Comparison of ENCODE assay signal across 13 cellular contexts in genomic region chr2:189115126-189115525, GRCh38.
DNase-seq lines count a peak whose midpoint lies in the region; ATAC-seq, FAIRE-seq and TF ChIP-seq lines count a peak whose summit lies in the region.
"Had no signal": no experiment of that assay in that cellular context is flagged by ENCODE, and none has a peak within 500 bp of the region (broad histone marks: within the 10 kb centered on the region; RNA-seq: fewer than 3 reads in every experiment).

No MANE protein-coding gene starts in this region.

- no peak overlapping the region for H3K27ac ChIP-seq in 22Rv1
- no peak overlapping the region for H3K27ac ChIP-seq in upper lobe of left lung
- H3K27ac ChIP-seq: testis had no signal

- H3K27me3 ChIP-seq in upper lobe of left lung: no peaks in the 10 kb centered on the region
- H3K27me3 ChIP-seq: testis had no signal

- ATAC-seq in SK-N-SH treated with all-trans-retinoic acid at 6 μM for 48 hours: peak; percentile 10
- no peak for ATAC-seq in GM21576 (IDR thresholded peaks at IDR 0.05; ENCODE audit: unreplicated experiment)
- no peak for ATAC-seq in HG03139 (IDR thresholded peaks at IDR 0.05; ENCODE audit: unreplicated experiment)
- no peak for ATAC-seq in HG03135 (IDR thresholded peaks at IDR 0.05; ENCODE audit: unreplicated experiment)
- no peak for ATAC-seq in upper lobe of left lung (ENCODE audit: low FRiP score in 2 of 2)

- WGBS in upper lobe of left lung, 2 donors: 54 to 70% methylated on average over 2 of the region's 2 CpGs

- peaks cover 0 to 3% (median 0%) of the 10 kb centered on the region in 4 donors for H3K4me1 ChIP-seq in upper lobe of left lung
- H3K4me1 ChIP-seq: testis had no signal

- TF ChIP-seq POLR2A in upper lobe of left lung (IDR thresholded peaks at IDR 0.05): no peak

- TF ChIP-seq CTCF in 22Rv1 (IDR thresholded peaks at IDR 0.05): peak; percentile 38
- TF ChIP-seq CTCF in upper lobe of left lung (IDR thresholded peaks at IDR 0.05): no peak

- FAIRE-seq in frontal cortex (lab: Jason Lieb, UNC): peak; percentile 55

- H3K36me3 ChIP-seq in upper lobe of left lung: no peaks in the 10 kb centered on the region

- no peak overlapping the region for H3K4me3 ChIP-seq in upper lobe of left lung
- H3K4me3 ChIP-seq: testis had no signal

- no peaks in the 10 kb centered on the region for H3K9me3 ChIP-seq in upper lobe of left lung
- H3K9me3 ChIP-seq: testis had no signal

- TF ChIP-seq EP300 in upper lobe of left lung (IDR thresholded peaks at IDR 0.05): no peak

- DNase-seq in H4 (ENCODE audit: low spot score) (peak; percentile 43), frontal cortex (ENCODE audit: low spot score in 2 of 2) (no peak), upper lobe of left lung (no peak)
- DNase-seq: CD8-positive, alpha-beta memory T cell; glutamatergic neuron; NCI-H1092 treated with DMSO at 0.1 percent for 48 hours; SHP77; testis had no signal

TF ChIP-seq in SK-N-SH treated with all-trans-retinoic acid at 6 μM for 48 hours, 23 proteins besides CTCF, POLR2A, EP300 and RAD21:
- no peak for TF ChIP-seq TCF4 (CRISPR knock-in tag; IDR thresholded peaks at IDR 0.05; ENCODE audit: borderline replicate concordance)
- TF ChIP-seq ZFP3 (CRISPR knock-in tag; IDR thresholded peaks at IDR 0.05): no peak
- no peak for TF ChIP-seq PPARA (CRISPR knock-in tag; IDR thresholded peaks at IDR 0.05; ENCODE audit: borderline replicate concordance)
- TF ChIP-seq ZC3H10 (CRISPR knock-in tag; IDR thresholded peaks at IDR 0.05): no peak
- TF ChIP-seq ZNF565 (CRISPR knock-in tag; conservative IDR thresholded peaks at IDR 0.05; ENCODE audit: low read depth): no peak
- TF ChIP-seq TOX (CRISPR knock-in tag; IDR thresholded peaks at IDR 0.05; ENCODE audit: borderline replicate concordance): no peak
- TF ChIP-seq ZNF70 (CRISPR knock-in tag; IDR thresholded peaks at IDR 0.05): no peak
- TF ChIP-seq, protein P1, sequence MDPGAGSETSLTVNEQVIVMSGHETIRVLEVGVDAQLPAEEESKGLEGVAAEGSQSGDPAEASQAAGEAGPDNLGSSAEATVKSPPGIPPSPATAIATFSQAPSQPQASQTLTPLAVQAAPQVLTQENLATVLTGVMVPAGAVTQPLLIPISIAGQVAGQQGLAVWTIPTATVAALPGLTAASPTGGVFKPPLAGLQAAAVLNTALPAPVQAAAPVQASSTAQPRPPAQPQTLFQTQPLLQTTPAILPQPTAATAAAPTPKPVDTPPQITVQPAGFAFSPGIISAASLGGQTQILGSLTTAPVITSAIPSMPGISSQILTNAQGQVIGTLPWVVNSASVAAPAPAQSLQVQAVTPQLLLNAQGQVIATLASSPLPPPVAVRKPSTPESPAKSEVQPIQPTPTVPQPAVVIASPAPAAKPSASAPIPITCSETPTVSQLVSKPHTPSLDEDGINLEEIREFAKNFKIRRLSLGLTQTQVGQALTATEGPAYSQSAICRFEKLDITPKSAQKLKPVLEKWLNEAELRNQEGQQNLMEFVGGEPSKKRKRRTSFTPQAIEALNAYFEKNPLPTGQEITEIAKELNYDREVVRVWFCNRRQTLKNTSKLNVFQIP (CRISPR knock-in tag; IDR thresholded peaks at IDR 0.05; ENCODE audit: borderline replicate concordance, low read depth): no peak
- TF ChIP-seq ISL1 (CRISPR knock-in tag; IDR thresholded peaks at IDR 0.05): 0 out of 2 replicates have a peak, but pooled peaks have one; percentile 27
- peak; percentile 34; the same call in 1 of the 2 replicates for TF ChIP-seq ZNF8 (CRISPR knock-in tag; IDR thresholded peaks at IDR 0.05)
- TF ChIP-seq RARB (CRISPR knock-in tag; IDR thresholded peaks at IDR 0.05): no peak
